12 cellular contexts compared by ENCODE assay signal in the genomic region with DNA sequence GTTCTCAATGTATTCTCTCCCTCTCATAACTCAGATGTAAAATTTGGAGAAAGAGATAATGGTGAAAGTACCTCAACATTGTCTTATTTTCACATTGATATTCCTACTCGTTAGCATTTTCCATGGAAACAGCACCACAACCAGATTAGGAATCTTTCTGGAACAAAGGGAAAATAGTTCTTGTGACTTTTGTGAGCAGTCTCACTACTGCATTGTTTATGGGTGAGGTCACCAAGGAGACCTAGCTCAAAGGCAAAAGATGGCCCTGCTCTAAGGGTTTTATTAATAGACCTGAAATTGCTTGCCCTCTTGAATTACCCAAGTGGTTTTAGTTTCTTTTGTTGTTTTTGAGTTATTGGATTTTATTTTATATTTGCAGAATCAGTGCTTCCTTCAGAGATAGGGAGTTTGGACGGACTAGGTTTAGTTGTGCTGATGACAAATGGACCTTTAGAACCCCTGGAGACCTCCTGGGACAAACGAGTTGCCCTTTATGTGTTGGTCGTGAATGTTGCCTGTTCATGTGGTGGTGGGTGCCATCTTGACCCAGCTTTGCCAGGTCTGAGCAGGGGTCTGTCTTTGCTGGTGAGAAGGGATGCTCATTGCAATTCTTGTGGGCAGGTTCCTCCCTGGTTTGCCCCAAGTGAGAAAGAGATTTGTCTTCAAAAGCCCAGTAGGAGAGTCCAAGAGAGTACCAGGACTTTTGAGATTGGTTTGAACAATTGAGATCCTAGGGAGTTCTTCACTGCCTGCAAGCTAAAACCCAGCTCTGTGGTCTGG. TPM values are rescaled to one million over a fixed set of nuclear protein-coding genes. Genes with fewer than 3 reads are reported as not detected.
DNase-seq lines count a peak whose midpoint lies in the region; ATAC-seq and TF ChIP-seq lines count a peak whose summit lies in the region.
"Had no signal": no experiment of that assay in that cellular context is flagged by ENCODE, and none has a peak within 500 bp of the region (broad histone marks: within the 10 kb centered on the region; RNA-seq: fewer than 3 reads in every experiment).

No MANE protein-coding gene starts in this region.

- H3K27ac ChIP-seq in gastroesophageal sphincter, result peak overlapping the region in 3 of 4 donors; percentile 72 to 80 (median 79)
- H3K27ac ChIP-seq in sigmoid colon, result peak overlapping the region; percentile 39 to 82 (median 68)
- H3K27ac ChIP-seq: A549, colonic mucosa had no signal

- WGBS in gastroesophageal sphincter (ENCODE audit: low coverage in 1 of 2), 2 donors, result 53 to 55% methylated on average over 2 to 3 of the region's 4 CpGs
- WGBS in sigmoid colon, 2 donors, result 91% methylated on average over 4 of the region's 4 CpGs

- TF ChIP-seq CTCF in gastroesophageal sphincter (IDR thresholded peaks at IDR 0.05), result no peak
- no peak for TF ChIP-seq CTCF in sigmoid colon (IDR thresholded peaks at IDR 0.05)

- intact Hi-C loops in sigmoid colon (cut with DNase I), result loop anchor here (5.0 kb wide), 1 partner anchor 45 kb away; no protein-coding TSS in a partner anchor

- H3K4me3 ChIP-seq in adipocyte (ENCODE audit: low read length) (no peak overlapping the region), gastroesophageal sphincter (no peak overlapping the region), sigmoid colon (no peak overlapping the region)
- H3K4me3 ChIP-seq: A549, colonic mucosa had no signal

- H3K9ac ChIP-seq in adipocyte (ENCODE audit: low read length), result no peak overlapping the region

- peaks cover under 1% of the 10 kb centered on the region for H3K9me3 Mint-ChIP-seq in T-helper 1 cell treated with Interleukin-12 subunit alpha and Interleukin-12 subunit beta and Interleukin-4 antibody, amounts not matched to agents 30 μg/mL and 1 μg/mL, for 36 hours

- H3K27me3 ChIP-seq in adipocyte (replicated peaks; ENCODE audit: control insufficient read depth, insufficient read depth, low read length) (no peaks in the 10 kb centered on the region), gastroesophageal sphincter (no peaks in the 10 kb centered on the region), sigmoid colon (no peaks in the 10 kb centered on the region)
- H3K27me3 ChIP-seq: colonic mucosa had no signal

- no peak for DNase-seq in T-helper 1 cell
- DNase-seq in adipocyte (ENCODE audit: low read depth), result peak; percentile 59
- DNase-seq in sigmoid colon, result peak; percentile 20
- no peak for DNase-seq in COLO668 (lab: John Stamatoyannopoulos, UW; ENCODE audit: unreplicated experiment)
- DNase-seq in GM19240 (ENCODE audit: insufficient read length, low spot score), result no peak
- DNase-seq: colonic mucosa, NCI-H1436 treated with DMSO at 0.1 percent for 48 hours, right cardiac atrium had no signal

- peak overlapping the region; percentile 16 for H3K27ac Mint-ChIP-seq in T-helper 1 cell treated with Interleukin-12 subunit alpha and Interleukin-12 subunit beta and Interleukin-4 antibody, amounts not matched to agents 30 μg/mL and 1 μg/mL, for 36 hours

- H3K9me3 ChIP-seq in adipocyte (ENCODE audit: control insufficient read depth, low read length), result no peaks in the 10 kb centered on the region
- no peaks in the 10 kb centered on the region for H3K9me3 ChIP-seq in gastroesophageal sphincter
- no peaks in the 10 kb centered on the region for H3K9me3 ChIP-seq in sigmoid colon
- H3K9me3 ChIP-seq: A549, colonic mucosa had no signal

- H3K36me3 Mint-ChIP-seq in T-helper 1 cell treated with Interleukin-12 subunit alpha and Interleukin-12 subunit beta and Interleukin-4 antibody, amounts not matched to agents 30 μg/mL and 1 μg/mL, for 36 hours (ENCODE audit: low read depth), result peaks cover 43% of the 10 kb centered on the region

- no peak for ATAC-seq in gastroesophageal sphincter
- ATAC-seq in GM19463 (IDR thresholded peaks at IDR 0.05; ENCODE audit: unreplicated experiment), result no peak
- ATAC-seq: A549 had no signal

- H3K4me1 Mint-ChIP-seq in T-helper 1 cell treated with Interleukin-12 subunit alpha and Interleukin-12 subunit beta and Interleukin-4 antibody, amounts not matched to agents 30 μg/mL and 1 μg/mL, for 36 hours (ENCODE audit: low read depth), result peaks cover 67% of the 10 kb centered on the region

- no peak overlapping the region for H3K4me3 Mint-ChIP-seq in T-helper 1 cell treated with Interleukin-12 subunit alpha and Interleukin-12 subunit beta and Interleukin-4 antibody, amounts not matched to agents 30 μg/mL and 1 μg/mL, for 36 hours

- H3K27me3 Mint-ChIP-seq in T-helper 1 cell treated with Interleukin-12 subunit alpha and Interleukin-12 subunit beta and Interleukin-4 antibody, amounts not matched to agents 30 μg/mL and 1 μg/mL, for 36 hours (ENCODE audit: low read depth), result no peaks in the 10 kb centered on the region

- TF ChIP-seq POLR2A in gastroesophageal sphincter (IDR thresholded peaks at IDR 0.05) (no peak), sigmoid colon (IDR thresholded peaks at IDR 0.05) (no peak)

- H3K4me1 ChIP-seq in adipocyte (ENCODE audit: control insufficient read depth, insufficient read depth, low read length) (peaks cover 44% of the 10 kb centered on the region), gastroesophageal sphincter (peaks cover 4 to 94% (median 35%) of the 10 kb centered on the region in 3 donors), sigmoid colon (peaks cover 0 to 73% (median 70%) of the 10 kb centered on the region in 4 donors)
- H3K4me1 ChIP-seq: colonic mucosa had no signal

- TF ChIP-seq EP300 in gastroesophageal sphincter (IDR thresholded peaks at IDR 0.05) (no peak), sigmoid colon (IDR thresholded peaks at IDR 0.05) (no peak)

- no peaks in the 10 kb centered on the region for H3K36me3 ChIP-seq in adipocyte (ENCODE audit: control insufficient read depth, insufficient read depth, low read length, severe bottlenecking)
- H3K36me3 ChIP-seq in gastroesophageal sphincter, result no peaks in the 10 kb centered on the region
- H3K36me3 ChIP-seq in sigmoid colon, result no peaks in the 10 kb centered on the region
- H3K36me3 ChIP-seq: colonic mucosa had no signal

RNA-seq across cellular contexts. Expression of gene INPP4A, which starts 58.1 kb away (rescaled TPM):
- total RNA-seq in gastroesophageal sphincter (10 to 100 TPM; 30.2 to 45.1 (median 37.8) TPM), sigmoid colon (10 to 100 TPM; 30.4 to 49.9 (median 39.9) TPM)
- polyA plus RNA-seq in sigmoid colon, result 10 to 100 TPM in 1 of 3 donors, 1 to 10 TPM in 2; 1.8 to 12.2 (median 2.3) TPM

Comparison
In these comparisons a context has a peak if more than half of its experiments do, and no peak if none do; other contexts are left out.
1. DNase-seq: peak in adipocyte (single experiment) and sigmoid colon (single experiment); none in T-helper 1 cell (0 of 5), COLO668 (single experiment) and GM19240 (single experiment).